8 cellular contexts compared by ENCODE assay signal in genomic region chr6:108896111-108896661, GRCh38. TPM values are rescaled to one million over a fixed set of nuclear protein-coding genes. Genes with fewer than 3 reads are reported as not detected.
DNase-seq lines count a peak whose midpoint lies in the region; ATAC-seq and TF ChIP-seq lines count a peak whose summit lies in the region.

No MANE protein-coding gene starts in this region.

- no peaks in the 10 kb centered on the region for H3K36me3 ChIP-seq in prostate gland

- H3K4me3 ChIP-seq in prostate gland = no peak overlapping the region

- 76% methylated on average over 3 of the region's 3 CpGs for WGBS in prostate gland

- peak; percentile 74 for DNase-seq in activated CD4-positive, alpha-beta T cell treated with anti-CD3 and anti-CD28 coated beads, Interleukin-2, amount 10 ng/mL, durations not matched to agents 24 days and 14 days
- no peak for DNase-seq in activated CD4-positive, alpha-beta T cell treated with anti-CD3 and anti-CD28 coated beads, Interleukin-2, amount 50 U/mL, for 4 hours
- DNase-seq in fibroblast of the conjunctiva (ENCODE audit: low read depth) (peak; percentile 77), prostate gland (ENCODE audit: low spot score) (no peak), GM20000 (ENCODE audit: low spot score) (no peak)
- DNase-seq in stimulated activated effector memory CD8-positive, alpha-beta T cell treated with anti-CD3 and anti-CD28 coated beads, Interleukin-12 subunit alpha, Interleukin-12 subunit beta, amount 100 ng/mL, for 72 hours (ENCODE audit: low spot score in 2 of 2) = no peak

- H3K27ac ChIP-seq in prostate gland = no peak overlapping the region

- peak overlapping the region; percentile 66 for H3K4me3 Mint-ChIP-seq in activated CD4-positive, alpha-beta T cell treated with anti-CD3 and anti-CD28 coated beads, Interleukin-2, amount 10 ng/mL, durations not matched to agents 24 days and 14 days
- H3K4me3 Mint-ChIP-seq in stimulated activated effector memory CD8-positive, alpha-beta T cell treated with anti-CD3 and anti-CD28 coated beads, Interleukin-12 subunit alpha, Interleukin-12 subunit beta, amount 100 ng/mL, for 72 hours = peak overlapping the region; percentile 58

- intact Hi-C loops in activated CD4-positive, alpha-beta T cell treated with anti-CD3 and anti-CD28 coated beads, Interleukin-2, amount 10 ng/mL, durations not matched to agents 24 days and 14 days (cut with micrococcal nuclease) = loop anchor here (1.0 to 5.0 kb wide), 7 partner anchors 22 to 339 kb away; no protein-coding TSS in a partner anchor
- intact Hi-C loops in prostate gland (cut with DNase I) = loop anchor here (10.0 kb wide), 1 partner anchor 61 kb away; no protein-coding TSS in a partner anchor

- peak; percentile 53; the same call in 2 of the 3 replicates for ATAC-seq in SK-N-SH treated with all-trans-retinoic acid at 6 μM for 48 hours
- ATAC-seq in stimulated activated effector memory CD8-positive, alpha-beta T cell treated with anti-CD3 and anti-CD28 coated beads, Interleukin-12 subunit alpha, Interleukin-12 subunit beta, amount 100 ng/mL, for 72 hours = peak; percentile 83
- no peak for ATAC-seq in HG02678 (IDR thresholded peaks at IDR 0.05; ENCODE audit: unreplicated experiment)

- no peaks in the 10 kb centered on the region for H3K9me3 ChIP-seq in prostate gland

- H3K36me3 Mint-ChIP-seq in activated CD4-positive, alpha-beta T cell treated with anti-CD3 and anti-CD28 coated beads, Interleukin-2, amount 10 ng/mL, durations not matched to agents 24 days and 14 days (ENCODE audit: low read depth) = peaks cover 4% of the 10 kb centered on the region
- no peaks in the 10 kb centered on the region for H3K36me3 Mint-ChIP-seq in stimulated activated effector memory CD8-positive, alpha-beta T cell treated with anti-CD3 and anti-CD28 coated beads, Interleukin-12 subunit alpha, Interleukin-12 subunit beta, amount 100 ng/mL, for 72 hours

- H3K4me1 Mint-ChIP-seq in activated CD4-positive, alpha-beta T cell treated with anti-CD3 and anti-CD28 coated beads, Interleukin-2, amount 10 ng/mL, durations not matched to agents 24 days and 14 days = peaks cover 37% of the 10 kb centered on the region
- peaks cover 44% of the 10 kb centered on the region for H3K4me1 Mint-ChIP-seq in stimulated activated effector memory CD8-positive, alpha-beta T cell treated with anti-CD3 and anti-CD28 coated beads, Interleukin-12 subunit alpha, Interleukin-12 subunit beta, amount 100 ng/mL, for 72 hours

- no peak for TF ChIP-seq POLR2A in prostate gland (IDR thresholded peaks at IDR 0.05)

- H3K27me3 Mint-ChIP-seq in activated CD4-positive, alpha-beta T cell treated with anti-CD3 and anti-CD28 coated beads, Interleukin-2, amount 10 ng/mL, durations not matched to agents 24 days and 14 days = peaks cover 4% of the 10 kb centered on the region

- H3K27me3 ChIP-seq in prostate gland (replicated peaks; ENCODE audit: insufficient read depth) = no peaks in the 10 kb centered on the region

- peaks cover 3% of the 10 kb centered on the region for H3K9me3 Mint-ChIP-seq in activated CD4-positive, alpha-beta T cell treated with anti-CD3 and anti-CD28 coated beads, Interleukin-2, amount 10 ng/mL, durations not matched to agents 24 days and 14 days
- no peaks in the 10 kb centered on the region for H3K9me3 Mint-ChIP-seq in stimulated activated effector memory CD8-positive, alpha-beta T cell treated with anti-CD3 and anti-CD28 coated beads, Interleukin-12 subunit alpha, Interleukin-12 subunit beta, amount 100 ng/mL, for 72 hours

- no peak for TF ChIP-seq CTCF in prostate gland (IDR thresholded peaks at IDR 0.05)
- TF ChIP-seq CTCF in GM20000 (IDR thresholded peaks at IDR 0.05; ENCODE audit: extremely low read depth, missing control alignments) = no peak

- H3K4me1 ChIP-seq in prostate gland (replicated peaks) = no peaks in the 10 kb centered on the region

- peak overlapping the region; percentile 92 for H3K27ac Mint-ChIP-seq in activated CD4-positive, alpha-beta T cell treated with anti-CD3 and anti-CD28 coated beads, Interleukin-2, amount 10 ng/mL, durations not matched to agents 24 days and 14 days
- peak overlapping the region; percentile 91 for H3K27ac Mint-ChIP-seq in stimulated activated effector memory CD8-positive, alpha-beta T cell treated with anti-CD3 and anti-CD28 coated beads, Interleukin-12 subunit alpha, Interleukin-12 subunit beta, amount 100 ng/mL, for 72 hours

TF ChIP-seq in SK-N-SH treated with all-trans-retinoic acid at 6 μM for 48 hours, 23 proteins besides CTCF, POLR2A, EP300 and RAD21:
- TF ChIP-seq BACH2 (CRISPR knock-in tag; IDR thresholded peaks at IDR 0.05; ENCODE audit: borderline replicate concordance) (no peak), ESRRG (CRISPR knock-in tag; IDR thresholded peaks at IDR 0.05) (no peak), ZFP3 (CRISPR knock-in tag; IDR thresholded peaks at IDR 0.05) (no peak), CREB5 (CRISPR knock-in tag; IDR thresholded peaks at IDR 0.05; ENCODE audit: low read depth) (no peak), SNAI2 (CRISPR knock-in tag; IDR thresholded peaks at IDR 0.05) (no peak), ZC3H10 (CRISPR knock-in tag; IDR thresholded peaks at IDR 0.05) (no peak), PATZ1 (CRISPR knock-in tag; IDR thresholded peaks at IDR 0.05; ENCODE audit: borderline replicate concordance) (no peak), GLIS3 (CRISPR knock-in tag; IDR thresholded peaks at IDR 0.05) (no peak), ZNF565 (CRISPR knock-in tag; conservative IDR thresholded peaks at IDR 0.05; ENCODE audit: low read depth) (no peak), RARB (CRISPR knock-in tag; IDR thresholded peaks at IDR 0.05) (no peak), ZNF70 (CRISPR knock-in tag; IDR thresholded peaks at IDR 0.05) (no peak), TSHZ2 (CRISPR knock-in tag; IDR thresholded peaks at IDR 0.05) (no peak), OSR1 (CRISPR knock-in tag; IDR thresholded peaks at IDR 0.05) (no peak)

RNA-seq across cellular contexts. Expression of gene ARMC2, which starts 48.0 kb away (rescaled TPM):
- 2.7 and 3.3 TPM in 2 replicates for total RNA-seq in activated CD4-positive, alpha-beta T cell treated with anti-CD3 and anti-CD28 coated beads, Interleukin-2, amount 10 ng/mL, durations not matched to agents 24 days and 14 days
- total RNA-seq in prostate gland = 1 to 10 TPM; 2.0 to 8.4 TPM

Comparison
In these comparisons a context has a peak if more than half of its experiments do, and no peak if none do; other contexts are left out.
1. DNase-seq: peak in activated CD4-positive, alpha-beta T cell treated with anti-CD3 and anti-CD28 coated beads, Interleukin-2, amount 10 ng/mL, durations not matched to agents 24 days and 14 days (single experiment) and fibroblast of the conjunctiva (single experiment); none in activated CD4-positive, alpha-beta T cell treated with anti-CD3 and anti-CD28 coated beads, Interleukin-2, amount 50 U/mL, for 4 hours (0 of 2), stimulated activated effector memory CD8-positive, alpha-beta T cell treated with anti-CD3 and anti-CD28 coated beads, Interleukin-12 subunit alpha, Interleukin-12 subunit beta, amount 100 ng/mL, for 72 hours (0 of 2), prostate gland (single experiment) and GM20000 (single experiment).